In genomic region chr3:31066999-31067398, GRCh38 we compare ENCODE assay signal across 11 cellular contexts.
DNase-seq lines count a peak whose midpoint lies in the region; FAIRE-seq and TF ChIP-seq lines count a peak whose summit lies in the region.
"Had no signal": no experiment of that assay in that cellular context is flagged by ENCODE, and none has a peak within 500 bp of the region (broad histone marks: within the 10 kb centered on the region; RNA-seq: fewer than 3 reads in every experiment).

No MANE protein-coding gene starts in this region.

- no peaks in the 10 kb centered on the region for H3K27me3 ChIP-seq in BJ (ENCODE audit: control insufficient read depth, insufficient read depth, low read length)

- DNase-seq in BJ (ENCODE audit: low read depth) = peak; percentile 90
- peak; percentile 63 for DNase-seq in NCI-H1048 (lab: John Stamatoyannopoulos, UW)
- DNase-seq in choroid plexus epithelial cell (ENCODE audit: low read depth) = peak; percentile 92
- DNase-seq in non-pigmented ciliary epithelial cell (ENCODE audit: low read depth) = peak; percentile 92
- DNase-seq in NCI-H1436 (lab: John Stamatoyannopoulos, UW) = no peak
- no peak for DNase-seq in LoVo (ENCODE audit: low spot score)
- no peak for DNase-seq in D721Med (ENCODE audit: insufficient read length, low spot score)
- DNase-seq in SK-N-DZ (ENCODE audit: low spot score) = no peak
- DNase-seq: activated CD4-positive, alpha-beta T cell treated with anti-CD3 and anti-CD28 coated beads, Interleukin-2, amount 10 ng/mL, durations not matched to agents 24 days and 14 days; NCI-H1105 treated with DMSO at 0.1 percent for 48 hours; stimulated activated CD4-positive, alpha-beta T cell treated with anti-CD3 and anti-CD28 coated beads, Interleukin-2, amount 100 ng/mL, for 24 hours had no signal

- no peaks in the 10 kb centered on the region for H3K36me3 ChIP-seq in BJ (ENCODE audit: control insufficient read depth, insufficient read depth, low read length)

- POLR2A ChIA-PET in BJ (lab: Charles Lee) = no interaction called here

- FAIRE-seq in D721Med (lab: Jason Lieb, UNC) = no peak

- CTCF ChIA-PET in BJ (lab: Yijun Ruan, JAX) = interaction anchor here (0.6 to 1.4 kb wide), 2 partner anchors 9 to 313 kb away, joined by 3 to 5 read pairs; no protein-coding TSS in a partner anchor

- H3K4me3 ChIP-seq in BJ (ENCODE audit: low read depth, low read length) (no peak overlapping the region), choroid plexus epithelial cell (ENCODE audit: low read depth, low read length) (no peak overlapping the region)

- TF ChIP-seq CTCF in BJ (IDR thresholded peaks at IDR 0.05; ENCODE audit: insufficient read depth, low read depth, low read length) = no peak
- TF ChIP-seq CTCF in choroid plexus epithelial cell (conservative IDR thresholded peaks at IDR 0.05; ENCODE audit: low read depth, low read length) = no peak
- no peak for TF ChIP-seq CTCF in D721Med (IDR thresholded peaks at IDR 0.05; ENCODE audit: insufficient read depth, missing control alignments)

Comparison
In these comparisons a context has a peak if more than half of its experiments do, and no peak if none do; other contexts are left out.
1. DNase-seq: peak in BJ (single experiment), NCI-H1048 (single experiment), choroid plexus epithelial cell (single experiment) and non-pigmented ciliary epithelial cell (single experiment); none in NCI-H1436 (single experiment), LoVo (single experiment), D721Med (single experiment) and SK-N-DZ (single experiment).